In genomic region chr4:99033956-99034355, GRCh38 we compare ENCODE assay signal across 19 cellular contexts. TPM values are rescaled to one million over a fixed set of nuclear protein-coding genes. Genes with fewer than 3 reads are reported as not detected.
A peak's percentile ranks its signal among the peaks of the same experiment; 100 is the strongest.
DNase-seq lines count a peak whose midpoint lies in the region; ATAC-seq and TF ChIP-seq lines count a peak whose summit lies in the region.
"Had no signal": no experiment of that assay in that cellular context is flagged by ENCODE, and none has a peak within 500 bp of the region (broad histone marks: within the 10 kb centered on the region; RNA-seq: fewer than 3 reads in every experiment).

No MANE protein-coding gene starts in this region.

- H3K27ac ChIP-seq in mesenchymal stem cell (ENCODE audit: low read length, poor library complexity, severe bottlenecking): peak overlapping the region; percentile 19
- H3K27ac ChIP-seq: C4-2B, SK-N-MC had no signal

- H2BK5ac ChIP-seq in mesenchymal stem cell (ENCODE audit: low read depth, low read length, poor library complexity, severe bottlenecking): no peak overlapping the region

- no peak overlapping the region for H3K23ac ChIP-seq in mesenchymal stem cell (ENCODE audit: low read length in 2 of 2)

- peaks cover 13% of the 10 kb centered on the region for H3K9me3 Mint-ChIP-seq in HFFc6
- peaks cover 11% of the 10 kb centered on the region for H3K9me3 Mint-ChIP-seq in chondrocyte (ENCODE audit: low read depth)
- no peaks in the 10 kb centered on the region for H3K9me3 Mint-ChIP-seq in type B pancreatic cell
- H3K9me3 Mint-ChIP-seq in activated CD8-positive, alpha-beta T cell treated with anti-CD3 and anti-CD28 coated beads, Interleukin-2, amount 10 ng/mL, durations not matched to agents 7 days and 5 days (ENCODE audit: insufficient read depth): peaks cover 17% of the 10 kb centered on the region

- ATAC-seq in GM21367 (IDR thresholded peaks at IDR 0.05; ENCODE audit: unreplicated experiment): no peak
- no peak for ATAC-seq in activated CD8-positive, alpha-beta T cell treated with anti-CD3 and anti-CD28 coated beads, Interleukin-2, amount 10 ng/mL, durations not matched to agents 7 days and 5 days
- no peak for ATAC-seq in HG03097 (IDR thresholded peaks at IDR 0.05; ENCODE audit: low FRiP score, unreplicated experiment)
- ATAC-seq: HepG2, Right ventricle myocardium inferior had no signal

- no peak overlapping the region for H3K4ac ChIP-seq in mesenchymal stem cell (ENCODE audit: low read depth in 1 of 2, low read length in 2 of 2)

- H3K27me3 Mint-ChIP-seq in HFFc6 (ENCODE audit: insufficient read depth): no peaks in the 10 kb centered on the region
- no peaks in the 10 kb centered on the region for H3K27me3 Mint-ChIP-seq in chondrocyte (ENCODE audit: low read depth)
- H3K27me3 Mint-ChIP-seq in type B pancreatic cell: no peaks in the 10 kb centered on the region
- no peaks in the 10 kb centered on the region for H3K27me3 Mint-ChIP-seq in activated CD8-positive, alpha-beta T cell treated with anti-CD3 and anti-CD28 coated beads, Interleukin-2, amount 10 ng/mL, durations not matched to agents 7 days and 5 days (ENCODE audit: low read depth)

- H3K18ac ChIP-seq in mesenchymal stem cell (ENCODE audit: low read depth in 1 of 2, low read length in 2 of 2): no peak overlapping the region

- no peak overlapping the region for H2AFZ ChIP-seq in mesenchymal stem cell (ENCODE audit: low read depth, low read length)

- H3K4me1 ChIP-seq in mesenchymal stem cell (ENCODE audit: control insufficient read depth, insufficient read depth, low read depth, low read length): no peaks in the 10 kb centered on the region

- no peak overlapping the region for H3K9ac ChIP-seq in mesenchymal stem cell (ENCODE audit: low read length)

- POLR2A ChIA-PET in activated CD8-positive, alpha-beta T cell treated with anti-CD3 and anti-CD28 coated beads, Interleukin-2, amount 10 ng/mL, durations not matched to agents 7 days and 5 days (lab: Charles Lee): no interaction called here

- H3K4me2 ChIP-seq in mesenchymal stem cell (ENCODE audit: low read length, poor library complexity, severe bottlenecking): no peak overlapping the region

- no peak overlapping the region for H2BK120ac ChIP-seq in mesenchymal stem cell (ENCODE audit: low read depth, low read length)

- no peak for DNase-seq in HFFc6
- DNase-seq in chondrocyte (ENCODE audit: low spot score): no peak
- no peak for DNase-seq in mesenchymal stem cell
- DNase-seq in type B pancreatic cell (ENCODE audit: extremely low spot score, unreplicated experiment): no peak
- DNase-seq in NCI-H128 (lab: John Stamatoyannopoulos, UW; ENCODE audit: unreplicated experiment): no peak
- DNase-seq in activated CD8-positive, alpha-beta T cell treated with anti-CD3 and anti-CD28 coated beads, Interleukin-2, amount 10 ng/mL, durations not matched to agents 7 days and 5 days: no peak
- DNase-seq: DMS53, Karpas-422, MM.1S, NCI-H1105, NCI-H187, NCI-H446 treated with DMSO at 0.1 percent for 48 hours, NCI-H748 treated with DMSO at 0.1 percent for 48 hours had no signal

- no peak overlapping the region for H4K8ac ChIP-seq in mesenchymal stem cell (ENCODE audit: low read length)

- no peak overlapping the region for H2AK5ac ChIP-seq in mesenchymal stem cell (ENCODE audit: low read length, severe bottlenecking)

- H2BK12ac ChIP-seq in mesenchymal stem cell (ENCODE audit: low read length in 2 of 2): no peak overlapping the region

- WGBS in mesenchymal stem cell: no CpG with 5 or more reads among the region's 4 CpGs

- H4K91ac ChIP-seq in mesenchymal stem cell (ENCODE audit: low read length): no peak overlapping the region

- H3K27me3 ChIP-seq in mesenchymal stem cell (ENCODE audit: control insufficient read depth in 1 of 2, insufficient read depth in 1 of 2, low read length in 2 of 2): no peaks in the 10 kb centered on the region

- no peak overlapping the region for H2BK15ac ChIP-seq in mesenchymal stem cell (ENCODE audit: low read depth, poor library complexity, severe bottlenecking)

- peaks cover 0 to 67% of the 10 kb centered on the region in 2 experiments for H3K36me3 ChIP-seq in mesenchymal stem cell (ENCODE audit: control insufficient read depth in 1 of 2, insufficient read depth in 2 of 2, low read depth in 1 of 2, low read length in 2 of 2)

- H3K27ac Mint-ChIP-seq in HFFc6 (peak overlapping the region; percentile 59), chondrocyte (ENCODE audit: unreplicated experiment) (peak overlapping the region; percentile 11), type B pancreatic cell (peak overlapping the region; percentile 24)
- H3K27ac Mint-ChIP-seq in activated CD8-positive, alpha-beta T cell treated with anti-CD3 and anti-CD28 coated beads, Interleukin-2, amount 10 ng/mL, durations not matched to agents 7 days and 5 days: no peak overlapping the region

- H3K4me1 Mint-ChIP-seq in HFFc6 (ENCODE audit: low read depth) (peaks cover 40% of the 10 kb centered on the region), chondrocyte (ENCODE audit: low read depth) (peaks cover 13% of the 10 kb centered on the region), type B pancreatic cell (ENCODE audit: unreplicated experiment) (no peaks in the 10 kb centered on the region)
- peaks cover 14% of the 10 kb centered on the region for H3K4me1 Mint-ChIP-seq in activated CD8-positive, alpha-beta T cell treated with anti-CD3 and anti-CD28 coated beads, Interleukin-2, amount 10 ng/mL, durations not matched to agents 7 days and 5 days (ENCODE audit: low read depth)

- H3K36me3 Mint-ChIP-seq in HFFc6 (ENCODE audit: low read depth) (peaks cover 56% of the 10 kb centered on the region), chondrocyte (ENCODE audit: low read depth) (peaks cover 8% of the 10 kb centered on the region), type B pancreatic cell (peaks cover 42% of the 10 kb centered on the region)
- peaks cover 60% of the 10 kb centered on the region for H3K36me3 Mint-ChIP-seq in activated CD8-positive, alpha-beta T cell treated with anti-CD3 and anti-CD28 coated beads, Interleukin-2, amount 10 ng/mL, durations not matched to agents 7 days and 5 days (ENCODE audit: low read depth)

- no peak overlapping the region for H3K4me3 ChIP-seq in mesenchymal stem cell (ENCODE audit: insufficient read depth in 1 of 2, low read depth in 1 of 2, low read length in 2 of 2)
- H3K4me3 ChIP-seq: SK-N-MC had no signal

- no peak overlapping the region for H3K14ac ChIP-seq in mesenchymal stem cell (ENCODE audit: low read length in 2 of 2)

- CTCF ChIA-PET in activated CD8-positive, alpha-beta T cell treated with anti-CD3 and anti-CD28 coated beads, Interleukin-2, amount 10 ng/mL, durations not matched to agents 7 days and 5 days (lab: Charles Lee): interaction anchor here (0.8 kb wide), 1 partner anchor 23 kb away, joined by 4 read pairs; no protein-coding TSS in a partner anchor

- H3K4me3 Mint-ChIP-seq in HFFc6: peak overlapping the region; percentile 27
- no peak overlapping the region for H3K4me3 Mint-ChIP-seq in chondrocyte (ENCODE audit: unreplicated experiment)
- H3K4me3 Mint-ChIP-seq in type B pancreatic cell: no peak overlapping the region
- no peak overlapping the region for H3K4me3 Mint-ChIP-seq in activated CD8-positive, alpha-beta T cell treated with anti-CD3 and anti-CD28 coated beads, Interleukin-2, amount 10 ng/mL, durations not matched to agents 7 days and 5 days

- peaks cover 13% of the 10 kb centered on the region for H3K9me3 ChIP-seq in mesenchymal stem cell (ENCODE audit: control insufficient read depth, low read length)

- H3K79me1 ChIP-seq in mesenchymal stem cell (replicated peaks; ENCODE audit: low read length, poor library complexity, severe bottlenecking): peaks cover 12% of the 10 kb centered on the region

- TF ChIP-seq CTCF in HFFc6 (IDR thresholded peaks at IDR 0.05): no peak
- TF ChIP-seq CTCF in chondrocyte (IDR thresholded peaks at IDR 0.05): no peak
- TF ChIP-seq CTCF in type B pancreatic cell (conservative IDR thresholded peaks at IDR 0.05): no peak

RNA-seq across cellular contexts. Expression of gene METAP1, which starts 38.4 kb away (rescaled TPM):
- total RNA-seq in HFFc6 (2021; fragmentation: NEBNext Ultra II Directional; extraction: Animal tissue kit (Norgen Biotek cat#: 25700)): 10 to 100 TPM; 49.0 to 61.4 (median 56.1) TPM
- 32.3 to 35.2 TPM (median 34.0 TPM) in 3 replicates for total RNA-seq in chondrocyte
- polyA plus RNA-seq in mesenchymal stem cell (2013, experiment 1 of 2): 24.9 TPM
- 24.7 TPM for polyA plus RNA-seq in mesenchymal stem cell (2013, experiment 2 of 2)
- total RNA-seq in type B pancreatic cell (ENCODE audit: low replicate concordance): 42.9 and 43.1 TPM in 2 replicates
- total RNA-seq in activated CD8-positive, alpha-beta T cell treated with anti-CD3 and anti-CD28 coated beads, Interleukin-2, amount 10 ng/mL, durations not matched to agents 7 days and 5 days: 10 to 100 TPM; 47.3 to 58.7 TPM

RNA-seq across cellular contexts. Expression of gene ADH5, which starts 54.6 kb away (rescaled TPM):
- 100 to 1,000 TPM; 193 to 211 (median 205) TPM for total RNA-seq in HFFc6 (2021; fragmentation: NEBNext Ultra II Directional; extraction: Animal tissue kit (Norgen Biotek cat#: 25700))
- 135 to 167 TPM (median 161 TPM) in 3 replicates for total RNA-seq in chondrocyte
- polyA plus RNA-seq in mesenchymal stem cell (2013, experiment 1 of 2): 147 TPM
- polyA plus RNA-seq in mesenchymal stem cell (2013, experiment 2 of 2): 161 TPM
- total RNA-seq in type B pancreatic cell (ENCODE audit: low replicate concordance): 141 and 161 TPM in 2 replicates
- 100 to 1,000 TPM; 107 to 113 TPM for total RNA-seq in activated CD8-positive, alpha-beta T cell treated with anti-CD3 and anti-CD28 coated beads, Interleukin-2, amount 10 ng/mL, durations not matched to agents 7 days and 5 days
